In genomic region chr16:75065808-75066149, GRCh38 we compare ENCODE assay signal across 19 cellular contexts. TPM values are rescaled to one million over a fixed set of nuclear protein-coding genes. Genes with fewer than 3 reads are reported as not detected.
DNase-seq lines count a peak whose midpoint lies in the region; ATAC-seq and TF ChIP-seq lines count a peak whose summit lies in the region.
"Had no signal": no experiment of that assay in that cellular context is flagged by ENCODE, and none has a peak within 500 bp of the region (broad histone marks: within the 10 kb centered on the region; RNA-seq: fewer than 3 reads in every experiment).

No MANE protein-coding gene starts in this region.

- H2BK120ac ChIP-seq in mesenchymal stem cell (ENCODE audit: low read depth, low read length): no peak overlapping the region

- DNase-seq in CD8-positive, alpha-beta memory T cell: no peak
- DNase-seq in Panc1 (ENCODE audit: low read depth, low spot score): no peak
- DNase-seq in left lung: no peak
- no peak for DNase-seq in mesenchymal stem cell
- no peak for DNase-seq in 8988T
- no peak for DNase-seq in D341Med (ENCODE audit: low spot score)
- DNase-seq: AML-193, anterior cingulate cortex, NCI-H774, right cardiac atrium had no signal

- no peak overlapping the region for H2AK5ac ChIP-seq in mesenchymal stem cell (ENCODE audit: low read length, severe bottlenecking)

- in situ Hi-C loops in Panc1 (cut with HindIII; ENCODE audit: low pct_unique_long_range_greater_than_20kb, low sequenced_read_pairs): no loop called here

- H2BK12ac ChIP-seq in mesenchymal stem cell (ENCODE audit: low read length in 2 of 2): no peak overlapping the region

- H2AFZ ChIP-seq in mesenchymal stem cell (ENCODE audit: low read depth, low read length): no peak overlapping the region

- CTCF ChIA-PET in CD8-positive, alpha-beta memory T cell (lab: Charles Lee): interaction anchor here (0.8 to 2.5 kb wide), 2 partner anchors 8 to 46 kb away, joined by 3 to 9 read pairs; no protein-coding TSS in a partner anchor
- CTCF ChIA-PET in Panc1 (lab: Charles Lee): no interaction called here

- no peaks in the 10 kb centered on the region for H3K36me3 ChIP-seq in CD8-positive, alpha-beta memory T cell (ENCODE audit: insufficient read depth, low read length)
- no peaks in the 10 kb centered on the region for H3K36me3 ChIP-seq in Panc1 (ENCODE audit: control insufficient read depth, insufficient read depth, low read length)
- H3K36me3 ChIP-seq in left lung: no peaks in the 10 kb centered on the region
- no peaks in the 10 kb centered on the region for H3K36me3 ChIP-seq in skeletal muscle tissue (ENCODE audit: control insufficient read depth in 3 of 3, insufficient read depth in 3 of 3, low read length in 3 of 3)
- no peaks in the 10 kb centered on the region for H3K36me3 ChIP-seq in mesenchymal stem cell (ENCODE audit: control insufficient read depth in 1 of 2, insufficient read depth in 2 of 2, low read depth in 1 of 2, low read length in 2 of 2)
- H3K36me3 ChIP-seq: gastroesophageal sphincter, HAP-1, neutrophil, suprapubic skin had no signal

- 98% methylated on average over 2 of the region's 4 CpGs for whole genome bisulfite sequencing in mesenchymal stem cell

- H3K9me3 ChIP-seq in CD8-positive, alpha-beta memory T cell (ENCODE audit: low read length): no peaks in the 10 kb centered on the region
- H3K9me3 ChIP-seq in Panc1 (ENCODE audit: control insufficient read depth, insufficient read depth, low read depth, low read length) (no peaks in the 10 kb centered on the region), left lung (no peaks in the 10 kb centered on the region), skeletal muscle tissue (ENCODE audit: control insufficient read depth in 3 of 3, low read length in 3 of 3) (no peaks in the 10 kb centered on the region), mesenchymal stem cell (ENCODE audit: control insufficient read depth, low read length) (no peaks in the 10 kb centered on the region)
- H3K9me3 ChIP-seq: gastroesophageal sphincter, HAP-1, neutrophil, suprapubic skin had no signal

- H3K23ac ChIP-seq in mesenchymal stem cell (ENCODE audit: low read length in 2 of 2): no peak overlapping the region

- H3K27ac Mint-ChIP-seq in CD8-positive, alpha-beta memory T cell: peak overlapping the region in 7 of 8 donors; percentile 25 to 95 (median 95)

- H3K4me1 Mint-ChIP-seq in CD8-positive, alpha-beta memory T cell: peaks cover 26 to 41% (median 31%) of the 10 kb centered on the region in 3 donors

- H3K4me2 ChIP-seq in mesenchymal stem cell (ENCODE audit: low read length, poor library complexity, severe bottlenecking): no peak overlapping the region

- POLR2A ChIA-PET in CD8-positive, alpha-beta memory T cell (lab: Charles Lee): no interaction called here
- POLR2A ChIA-PET in Panc1 (lab: Charles Lee): interaction anchor here (0.7 kb wide), 1 partner anchor 80 kb away, joined by 3 read pairs; no protein-coding TSS in a partner anchor

- no peak for ATAC-seq in Panc1
- ATAC-seq in left lung: peak; percentile 25
- ATAC-seq in GM18870 (IDR thresholded peaks at IDR 0.05; ENCODE audit: unreplicated experiment): no peak
- ATAC-seq: gastroesophageal sphincter, right cardiac atrium, SK-N-SH treated with all-trans-retinoic acid at 6 μM for 48 hours had no signal

- H2BK15ac ChIP-seq in mesenchymal stem cell (ENCODE audit: low read depth, poor library complexity, severe bottlenecking): no peak overlapping the region

- H3K4me3 Mint-ChIP-seq in CD8-positive, alpha-beta memory T cell: peak overlapping the region in 6 of 7 donors; percentile 27 to 91 (median 84)

- no peak overlapping the region for H3K18ac ChIP-seq in mesenchymal stem cell (ENCODE audit: low read depth in 1 of 2, low read length in 2 of 2)

- no peaks in the 10 kb centered on the region for H3K9me3 Mint-ChIP-seq in CD8-positive, alpha-beta memory T cell

- H3K36me3 Mint-ChIP-seq in CD8-positive, alpha-beta memory T cell: no peaks in the 10 kb centered on the region

- peaks cover 53% of the 10 kb centered on the region for H3K79me1 ChIP-seq in mesenchymal stem cell (replicated peaks; ENCODE audit: low read length, poor library complexity, severe bottlenecking)

- no peak overlapping the region for H3K4me3 ChIP-seq in CD8-positive, alpha-beta memory T cell (ENCODE audit: low read length)
- H3K4me3 ChIP-seq in Panc1 (ENCODE audit: low read depth in 2 of 2, low read length in 2 of 2) (no peak overlapping the region), left lung (no peak overlapping the region), skeletal muscle tissue (ENCODE audit: low read length in 3 of 3) (no peak overlapping the region), mesenchymal stem cell (ENCODE audit: insufficient read depth in 1 of 2, low read depth in 1 of 2, low read length in 2 of 2) (no peak overlapping the region)
- H3K4me3 ChIP-seq: gastroesophageal sphincter, HAP-1, lung, suprapubic skin had no signal

- H3K14ac ChIP-seq in mesenchymal stem cell (ENCODE audit: low read length in 2 of 2): no peak overlapping the region

- BruUV-seq in Panc1 (replicated peaks; lab: Mats Ljungman, UMichigan): no TSS peak

- no peak overlapping the region for H3K9ac ChIP-seq in skeletal muscle tissue (ENCODE audit: low read depth in 1 of 3, low read length in 3 of 3)
- H3K9ac ChIP-seq in mesenchymal stem cell (ENCODE audit: low read length): no peak overlapping the region

- H3K4me1 ChIP-seq in CD8-positive, alpha-beta memory T cell (ENCODE audit: insufficient read depth, low read length): peaks cover 22% of the 10 kb centered on the region
- peaks cover 43% of the 10 kb centered on the region for H3K4me1 ChIP-seq in Panc1 (ENCODE audit: control insufficient read depth, insufficient read depth, low read length)
- peaks cover 19 to 64% of the 10 kb centered on the region in 2 donors for H3K4me1 ChIP-seq in left lung
- peaks cover 44 to 60% (median 52%) of the 10 kb centered on the region in 3 donors for H3K4me1 ChIP-seq in skeletal muscle tissue (ENCODE audit: control insufficient read depth in 3 of 3, insufficient read depth in 3 of 3, low read length in 3 of 3)
- peaks cover 10% of the 10 kb centered on the region for H3K4me1 ChIP-seq in mesenchymal stem cell (ENCODE audit: control insufficient read depth, insufficient read depth, low read depth, low read length)

- no peak overlapping the region for H4K91ac ChIP-seq in mesenchymal stem cell (ENCODE audit: low read length)

- no peak overlapping the region for H2BK5ac ChIP-seq in mesenchymal stem cell (ENCODE audit: low read depth, low read length, poor library complexity, severe bottlenecking)

- no peaks in the 10 kb centered on the region for H3K27me3 ChIP-seq in CD8-positive, alpha-beta memory T cell (ENCODE audit: insufficient read depth, low read length, poor library complexity, severe bottlenecking)
- H3K27me3 ChIP-seq in Panc1 (ENCODE audit: control insufficient read depth, insufficient read depth, low read length): no peaks in the 10 kb centered on the region
- H3K27me3 ChIP-seq in left lung: no peaks in the 10 kb centered on the region
- no peaks in the 10 kb centered on the region for H3K27me3 ChIP-seq in skeletal muscle tissue (ENCODE audit: control insufficient read depth in 3 of 3, insufficient read depth in 3 of 3, low read length in 3 of 3)
- no peaks in the 10 kb centered on the region for H3K27me3 ChIP-seq in mesenchymal stem cell (ENCODE audit: control insufficient read depth in 1 of 2, insufficient read depth in 1 of 2, low read length in 2 of 2)
- H3K27me3 ChIP-seq: gastroesophageal sphincter, neutrophil, suprapubic skin had no signal

- no peak overlapping the region for H3K27ac ChIP-seq in CD8-positive, alpha-beta memory T cell (ENCODE audit: low read depth, low read length)
- H3K27ac ChIP-seq in Panc1 (ENCODE audit: low read length) (peak overlapping the region; percentile 51; the same call in 1 of the 2 replicates), left lung (peak overlapping the region; percentile 70 to 75), skeletal muscle tissue (ENCODE audit: low read depth, low read length) (peak overlapping the region; percentile 19), mesenchymal stem cell (ENCODE audit: low read length, poor library complexity, severe bottlenecking) (no peak overlapping the region)
- H3K27ac ChIP-seq: VCaP had no signal

- no peak overlapping the region for H4K8ac ChIP-seq in mesenchymal stem cell (ENCODE audit: low read length)

- intact Hi-C loops in Panc1 (cut with micrococcal nuclease; ENCODE audit: unreplicated experiment): no loop called here
- intact Hi-C loops in left lung (cut with DNase I): no loop called here

- no peak for TF ChIP-seq CTCF in Panc1 (IDR thresholded peaks at IDR 0.05)
- TF ChIP-seq CTCF in left lung (IDR thresholded peaks at IDR 0.05): no peak

- no peak overlapping the region for H3K4ac ChIP-seq in mesenchymal stem cell (ENCODE audit: low read depth in 1 of 2, low read length in 2 of 2)

- no peaks in the 10 kb centered on the region for H3K27me3 Mint-ChIP-seq in CD8-positive, alpha-beta memory T cell

RNA-seq across cellular contexts. Expression of gene LDHD, which starts 50.8 kb away (rescaled TPM):
- not detected for total RNA-seq in CD8-positive, alpha-beta memory T cell
- polyA plus RNA-seq in CD8-positive, alpha-beta memory T cell: 0.10 TPM
- 3.1 TPM for total RNA-seq in Panc1 (2021; ENCODE audit: unreplicated experiment)
- 6.0 TPM for polyA plus RNA-seq in Panc1 (2012; ENCODE audit: insufficient read length)
- total RNA-seq in left lung: 1 to 10 TPM; 7.3 to 9.9 TPM
- 6.3 TPM for total RNA-seq in skeletal muscle tissue
- 0.32 TPM for polyA plus RNA-seq in mesenchymal stem cell (2013, experiment 1 of 2)
- polyA plus RNA-seq in mesenchymal stem cell (2013, experiment 2 of 2): 0.21 TPM

Comparison
In these comparisons a context has a peak if more than half of its experiments do, and no peak if none do; other contexts are left out.
1. H3K27ac ChIP-seq: peak in Panc1 (single experiment), left lung (2 of 2) and skeletal muscle tissue (single experiment); none in CD8-positive, alpha-beta memory T cell (single experiment) and mesenchymal stem cell (single experiment).